ENCODE assay signal across 8 cellular contexts in genomic region chr12:2052861-2053674, GRCh38. TPM values are rescaled to one million over a fixed set of nuclear protein-coding genes. Genes with fewer than 3 reads are reported as not detected.
DNase-seq lines count a peak whose midpoint lies in the region; TF ChIP-seq lines count a peak whose summit lies in the region.

TSS of gene CACNA1C (plus strand) at chr12:2052987. CDS start at chr12:2053563, 576 bp downstream.

- H3K4me3 ChIP-seq in neural cell (ENCODE audit: low read length) = peak within 1 kb of the TSS; percentile 75
- peak within 1 kb of the TSS; percentile 69 to 92 for H3K4me3 ChIP-seq in uterus

- CTCF ChIA-PET in activated naive CD4-positive, alpha-beta T cell treated with anti-CD3 and anti-CD28 coated beads for 36 hours (lab: Charles Lee) = interaction anchor here (0.5 kb wide), 1 partner anchor 49 kb away, joined by 3 read pairs; the partner anchor contains the start of gene DCP1B

- peak within 1 kb of the TSS; percentile 49 for H2AFZ ChIP-seq in neural cell (ENCODE audit: low read depth, low read length)

- no peaks in the 10 kb centered on the region for H3K36me3 Mint-ChIP-seq in activated naive CD4-positive, alpha-beta T cell treated with anti-CD3 and anti-CD28 coated beads for 36 hours (ENCODE audit: low read depth)

- peak within 1 kb of the TSS; percentile 74 for H3K4me3 Mint-ChIP-seq in activated naive CD4-positive, alpha-beta T cell treated with anti-CD3 and anti-CD28 coated beads for 36 hours

- TF ChIP-seq RAD21 in neural cell (conservative IDR thresholded peaks at IDR 0.05) = peak; percentile 71

- H3K9ac ChIP-seq in neural cell (ENCODE audit: low read length) = peak within 1 kb of the TSS; percentile 78

- peaks cover 58% of the 10 kb centered on the region for H3K27me3 Mint-ChIP-seq in activated naive CD4-positive, alpha-beta T cell treated with anti-CD3 and anti-CD28 coated beads for 36 hours (ENCODE audit: low read depth)

- no peaks in the 10 kb centered on the region for H3K9me3 Mint-ChIP-seq in activated naive CD4-positive, alpha-beta T cell treated with anti-CD3 and anti-CD28 coated beads for 36 hours

- peaks cover 35% of the 10 kb centered on the region for H3K79me2 ChIP-seq in neural cell (replicated peaks; ENCODE audit: insufficient read depth, low read length)

- no peaks in the 10 kb centered on the region for H3K27me3 ChIP-seq in neural cell (ENCODE audit: insufficient read depth, low read depth, low read length)
- no peaks in the 10 kb centered on the region for H3K27me3 ChIP-seq in uterus

- no peaks in the 10 kb centered on the region for H3F3A ChIP-seq in neural cell (ENCODE audit: insufficient read depth, low read length, poor library complexity, severe bottlenecking)

- H3K27ac ChIP-seq in neural cell (ENCODE audit: low read length) (peak within 1 kb of the TSS; percentile 87), uterus (peak within 1 kb of the TSS; percentile 97)

- H3K27ac Mint-ChIP-seq in activated naive CD4-positive, alpha-beta T cell treated with anti-CD3 and anti-CD28 coated beads for 36 hours = no peak within 1 kb of the TSS

- H4K20me1 ChIP-seq in neural cell (ENCODE audit: insufficient read depth) = peaks cover 6% of the 10 kb centered on the region

- peaks cover 14% of the 10 kb centered on the region for H3K4me1 Mint-ChIP-seq in activated naive CD4-positive, alpha-beta T cell treated with anti-CD3 and anti-CD28 coated beads for 36 hours (ENCODE audit: low read depth)

- DNase-seq in DMS 273 (lab: John Stamatoyannopoulos, UW; ENCODE audit: unreplicated experiment) (peak; percentile 75), DMS 273 treated with DMSO at 0.1 percent for 48 hours (lab: John Stamatoyannopoulos, UW) (no peak), NCI-H510A treated with DMSO at 0.1 percent for 48 hours (lab: John Stamatoyannopoulos, UW) (peak; percentile 48), globus pallidus (ENCODE audit: low spot score) (peak; percentile 52), uterus (peak; percentile 70 to 80), NCI-H1048 (lab: John Stamatoyannopoulos, UW) (no peak)
- peak; percentile 60 for DNase-seq in activated naive CD4-positive, alpha-beta T cell treated with anti-CD3 and anti-CD28 coated beads for 36 hours

- TF ChIP-seq CTCF in neural cell (IDR thresholded peaks at IDR 0.05; ENCODE audit: poor library complexity, severe bottlenecking) = peak; percentile 73
- peak in 3 of 4 experiments; percentile 67 to 81 (median 75) for TF ChIP-seq CTCF in uterus (IDR thresholded peaks at IDR 0.05)

- H3K4me1 ChIP-seq in uterus = peaks cover 2 to 5% of the 10 kb centered on the region in 2 donors

- H3K9me2 ChIP-seq in neural cell (ENCODE audit: insufficient read depth, low read length) = no peaks in the 10 kb centered on the region

- peak within 1 kb of the TSS; percentile 31 for H3K4me2 ChIP-seq in neural cell (ENCODE audit: low read length)

- no peaks in the 10 kb centered on the region for H3K9me3 ChIP-seq in neural cell (ENCODE audit: low read length)
- no peaks in the 10 kb centered on the region for H3K9me3 ChIP-seq in uterus

- TF ChIP-seq EP300 in neural cell (conservative IDR thresholded peaks at IDR 0.05; ENCODE audit: poor library complexity, severe bottlenecking) = peak; percentile 26

- TF ChIP-seq POLR2A in uterus (IDR thresholded peaks at IDR 0.05) = peak in 1 of 2 donors; percentile 71

- intact Hi-C loops in activated naive CD4-positive, alpha-beta T cell treated with anti-CD3 and anti-CD28 coated beads for 36 hours (cut with micrococcal nuclease) = loop anchor here (5.0 kb wide), 1 partner anchor 639 kb away; no protein-coding TSS in a partner anchor
- intact Hi-C loops in uterus (cut with DNase I; ENCODE audit: low total_unique reads) = loop anchor here (10.0 kb wide), 2 partner anchors 222 to 532 kb away; no protein-coding TSS in a partner anchor

- H3K36me3 ChIP-seq in neural cell (ENCODE audit: insufficient read depth, low read length) = no peaks in the 10 kb centered on the region
- H3K36me3 ChIP-seq in uterus = no peaks in the 10 kb centered on the region

TF ChIP-seq in neural cell, 6 proteins besides CTCF, POLR2A, EP300 and RAD21:
- peak; percentile 31 for TF ChIP-seq TAF1 (IDR thresholded peaks at IDR 0.05; ENCODE audit: low read depth)
- TF ChIP-seq POLR2AphosphoS5 (IDR thresholded peaks at IDR 0.05) = peak; percentile 69
- TF ChIP-seq SMC3 (conservative IDR thresholded peaks at IDR 0.05; ENCODE audit: poor library complexity) = peak; percentile 79
- no peak for TF ChIP-seq EZH2 (IDR thresholded peaks at IDR 0.05; ENCODE audit: borderline replicate concordance, insufficient read depth, low read length, poor library complexity, severe bottlenecking)
- TF ChIP-seq MXI1 (conservative IDR thresholded peaks at IDR 0.05; ENCODE audit: poor library complexity, severe bottlenecking) = peak; percentile 63
- TF ChIP-seq REST (IDR thresholded peaks at IDR 0.05; ENCODE audit: borderline replicate concordance) = peak; percentile 24

RNA-seq across cellular contexts. Expression of gene CACNA1C, which starts in this region (rescaled TPM):
- under 1 TPM; 0.02 to 0.12 TPM for total RNA-seq in activated naive CD4-positive, alpha-beta T cell treated with anti-CD3 and anti-CD28 coated beads for 36 hours
- polyA plus RNA-seq in neural cell = 9.7 and 10.0 TPM in 2 replicates
- 39.4 and 44.7 TPM in 2 replicates for polyA minus RNA-seq in neural cell
- total RNA-seq in uterus = 100 to 1,000 TPM in 1 of 4 donors, 10 to 100 TPM in 3; 15.9 to 121 (median 32.1) TPM

Comparison
In these comparisons a context has a peak if more than half of its experiments do, and no peak if none do; other contexts are left out.
1. RNA of gene CACNA1C (total RNA-seq): 15.9 to 121 TPM in uterus; 0.02 to 0.12 TPM in activated naive CD4-positive, alpha-beta T cell treated with anti-CD3 and anti-CD28 coated beads for 36 hours; every median in the first group is over 10 times any median in the second.
2. DNase-seq: peak in DMS 273 (single experiment), NCI-H510A treated with DMSO at 0.1 percent for 48 hours (single experiment), globus pallidus (single experiment) and uterus (2 of 2); none in DMS 273 treated with DMSO at 0.1 percent for 48 hours (single experiment) and NCI-H1048 (single experiment).
3. Peak in DNase-seq in activated naive CD4-positive, alpha-beta T cell treated with anti-CD3 and anti-CD28 coated beads for 36 hours; RNA of the gene not detected or under 1 TPM.